In genomic region chr17:80151333-80151732, GRCh38 we compare ENCODE assay signal across 19 cellular contexts. TPM values are rescaled to one million over a fixed set of nuclear protein-coding genes. Genes with fewer than 3 reads are reported as not detected.
DNase-seq lines count a peak whose midpoint lies in the region; ATAC-seq and TF ChIP-seq lines count a peak whose summit lies in the region.
"Had no signal": no experiment of that assay in that cellular context is flagged by ENCODE, and none has a peak within 500 bp of the region (broad histone marks: within the 10 kb centered on the region; RNA-seq: fewer than 3 reads in every experiment).

No MANE protein-coding gene starts in this region.

- H3K27ac ChIP-seq in brain microvascular endothelial cell = peak overlapping the region; percentile 37
- H3K27ac ChIP-seq in left lung = peak overlapping the region; percentile 7 to 72
- H3K27ac ChIP-seq: A549, colonic mucosa, ovary, RWPE1 had no signal

- ATAC-seq in natural killer cell = no peak
- ATAC-seq in natural killer cell treated with Interleukin-12 subunit alpha and Interleukin-12 subunit beta and Interleukin-15 and Interleukin-18, amount 100 ng/mL, for 72 hours = no peak
- ATAC-seq in left lung = no peak
- no peak for ATAC-seq in HG03025 (IDR thresholded peaks at IDR 0.05; ENCODE audit: low FRiP score, unreplicated experiment)
- ATAC-seq: A549, GM23338, left ventricle myocardium superior had no signal

- H3K4me1 Mint-ChIP-seq in natural killer cell (peaks cover 14 to 22% of the 10 kb centered on the region in 2 donors), type B pancreatic cell (ENCODE audit: unreplicated experiment) (peaks cover 10% of the 10 kb centered on the region)
- H3K4me1 Mint-ChIP-seq in natural killer cell treated with Interleukin-12 subunit alpha and Interleukin-12 subunit beta and Interleukin-15 and Interleukin-18, amount 100 ng/mL, for 72 hours (ENCODE audit: low read depth in 2 of 2) = peaks cover 18 to 19% of the 10 kb centered on the region in 2 donors

- DNase-seq in natural killer cell = no peak
- no peak for DNase-seq in natural killer cell treated with Interleukin-12 subunit alpha and Interleukin-12 subunit beta and Interleukin-15 and Interleukin-18, amount 100 ng/mL, for 72 hours (ENCODE audit: low spot score)
- DNase-seq in brain microvascular endothelial cell = peak; percentile 55
- DNase-seq in left lung = no peak
- DNase-seq in type B pancreatic cell (ENCODE audit: extremely low spot score, unreplicated experiment) = no peak
- DNase-seq in glomerular visceral epithelial cell (ENCODE audit: extremely low spot score) = no peak
- no peak for DNase-seq in NOMO-1 (lab: John Stamatoyannopoulos, UW; ENCODE audit: unreplicated experiment in 2 of 2)
- DNase-seq: activated CD8-positive, alpha-beta memory T cell treated with anti-CD3 and anti-CD28 coated beads for 24 hours; activated naive CD4-positive, alpha-beta T cell treated with anti-CD3 and anti-CD28 coated beads for 36 hours; colonic mucosa; left ventricle myocardium superior; NCI-H1048; NCI-H446 treated with DMSO at 0.1 percent for 48 hours; ovary had no signal

- H3K9me3 Mint-ChIP-seq in natural killer cell (peaks cover 2 to 3% of the 10 kb centered on the region in 2 donors), type B pancreatic cell (peaks cover 4% of the 10 kb centered on the region)
- H3K9me3 Mint-ChIP-seq in natural killer cell treated with Interleukin-12 subunit alpha and Interleukin-12 subunit beta and Interleukin-15 and Interleukin-18, amount 100 ng/mL, for 72 hours = peaks cover 3% of the 10 kb centered on the region

- TF ChIP-seq CTCF in natural killer cell (IDR thresholded peaks at IDR 0.05) = no peak
- TF ChIP-seq CTCF in brain microvascular endothelial cell (IDR thresholded peaks at IDR 0.05; ENCODE audit: low read depth, low read length, missing control alignments) = no peak
- TF ChIP-seq CTCF in left lung (IDR thresholded peaks at IDR 0.05) = no peak
- no peak for TF ChIP-seq CTCF in type B pancreatic cell (conservative IDR thresholded peaks at IDR 0.05)

- peak overlapping the region; percentile 47 for H3K4me3 Mint-ChIP-seq in natural killer cell
- H3K4me3 Mint-ChIP-seq in natural killer cell treated with Interleukin-12 subunit alpha and Interleukin-12 subunit beta and Interleukin-15 and Interleukin-18, amount 100 ng/mL, for 72 hours = no peak overlapping the region
- peak overlapping the region; percentile 66 for H3K4me3 Mint-ChIP-seq in type B pancreatic cell
- H3K4me3 Mint-ChIP-seq: activated naive CD4-positive, alpha-beta T cell treated with anti-CD3 and anti-CD28 coated beads for 36 hours; GM23338 had no signal

- H3K36me3 ChIP-seq in brain microvascular endothelial cell (replicated peaks) (no peaks in the 10 kb centered on the region), left lung (no peaks in the 10 kb centered on the region)
- H3K36me3 ChIP-seq: colonic mucosa, ovary, uterus had no signal

- H3K27me3 ChIP-seq in brain microvascular endothelial cell (replicated peaks) (no peaks in the 10 kb centered on the region), left lung (no peaks in the 10 kb centered on the region)
- H3K27me3 ChIP-seq: colonic mucosa, ovary, uterus had no signal

- H3K27me3 Mint-ChIP-seq in natural killer cell (ENCODE audit: low read depth in 2 of 2) = no peaks in the 10 kb centered on the region
- H3K27me3 Mint-ChIP-seq in natural killer cell treated with Interleukin-12 subunit alpha and Interleukin-12 subunit beta and Interleukin-15 and Interleukin-18, amount 100 ng/mL, for 72 hours = no peaks in the 10 kb centered on the region
- no peaks in the 10 kb centered on the region for H3K27me3 Mint-ChIP-seq in type B pancreatic cell

- H3K4me3 ChIP-seq in brain microvascular endothelial cell (ENCODE audit: low read depth, low read length) (no peak overlapping the region), left lung (no peak overlapping the region)
- H3K4me3 ChIP-seq: A549, colonic mucosa, GM23338, ovary, uterus had no signal

- H3K36me3 Mint-ChIP-seq in natural killer cell (peaks cover 7% of the 10 kb centered on the region), type B pancreatic cell (peaks cover 6% of the 10 kb centered on the region)
- peaks cover 6% of the 10 kb centered on the region for H3K36me3 Mint-ChIP-seq in natural killer cell treated with Interleukin-12 subunit alpha and Interleukin-12 subunit beta and Interleukin-15 and Interleukin-18, amount 100 ng/mL, for 72 hours

- peaks cover 0 to 14% of the 10 kb centered on the region in 2 donors for H3K9me3 ChIP-seq in left lung
- H3K9me3 ChIP-seq: A549, colonic mucosa, ovary, uterus had no signal

- in situ Hi-C loops in brain microvascular endothelial cell (cut with HindIII; ENCODE audit: low pct_ligation_motif_present, low sequenced_read_pairs) = no loop called here

- H3K4me1 ChIP-seq in left lung = peaks cover 0 to 35% of the 10 kb centered on the region in 2 donors
- H3K4me1 ChIP-seq: colonic mucosa, uterus had no signal

- no peak overlapping the region for H3K27ac Mint-ChIP-seq in natural killer cell
- no peak overlapping the region for H3K27ac Mint-ChIP-seq in natural killer cell treated with Interleukin-12 subunit alpha and Interleukin-12 subunit beta and Interleukin-15 and Interleukin-18, amount 100 ng/mL, for 72 hours
- H3K27ac Mint-ChIP-seq in type B pancreatic cell = peak overlapping the region; percentile 46
- H3K27ac Mint-ChIP-seq: activated naive CD4-positive, alpha-beta T cell treated with anti-CD3 and anti-CD28 coated beads for 36 hours; GM23338 had no signal

- intact Hi-C loops in natural killer cell (cut with micrococcal nuclease) (no loop called here), left lung (cut with DNase I) (no loop called here)

RNA-seq across cellular contexts. Expression of gene EIF4A3, which starts 4.4 kb away (rescaled TPM):
- total RNA-seq in natural killer cell (10 to 100 TPM; 86.2 to 88.6 (median 88.0) TPM), left lung (10 to 100 TPM; 58.5 to 72.9 TPM), type B pancreatic cell (ENCODE audit: low replicate concordance) (104 and 112 TPM in 2 replicates)
- total RNA-seq in natural killer cell treated with Interleukin-12 subunit alpha and Interleukin-12 subunit beta and Interleukin-15 and Interleukin-18, amount 100 ng/mL, for 72 hours = 100 to 1,000 TPM; 134 to 155 TPM

RNA-seq across cellular contexts. Expression of gene CARD14, which starts 18.5 kb away (rescaled TPM):
- total RNA-seq in natural killer cell (under 1 TPM in 2 of 3 donors, not detected in 1; 0.12 to 0.38 TPM), left lung (1 to 10 TPM in 1 of 2 donors, under 1 TPM in 1; 0.41 to 1.0 TPM), type B pancreatic cell (ENCODE audit: low replicate concordance) (1.9 and 6.7 TPM in 2 replicates)
- not detected for total RNA-seq in natural killer cell treated with Interleukin-12 subunit alpha and Interleukin-12 subunit beta and Interleukin-15 and Interleukin-18, amount 100 ng/mL, for 72 hours
- total RNA-seq: activated naive CD4-positive, alpha-beta T cell treated with anti-CD3 and anti-CD28 coated beads for 36 hours; left ventricle myocardium superior had no signal

RNA-seq across cellular contexts. Expression of gene GAA, which starts 50.0 kb away (rescaled TPM):
- total RNA-seq in natural killer cell (10 to 100 TPM; 28.5 to 35.8 (median 32.9) TPM), left lung (100 to 1,000 TPM in 1 of 2 donors, 10 to 100 TPM in 1; 85.7 to 105 TPM), type B pancreatic cell (ENCODE audit: low replicate concordance) (37.7 and 40.7 TPM in 2 replicates)
- total RNA-seq in natural killer cell treated with Interleukin-12 subunit alpha and Interleukin-12 subunit beta and Interleukin-15 and Interleukin-18, amount 100 ng/mL, for 72 hours = 10 to 100 TPM; 20.9 to 24.0 TPM
